ENCODE assay signal across 1 cellular context in genomic region chr19:1240925-1241324, GRCh38.
TF ChIP-seq lines count a peak whose summit lies in the region.

No MANE protein-coding gene starts in this region.

TF ChIP-seq in K562, 482 proteins besides CTCF, POLR2A, EP300 and RAD21:
- TF ChIP-seq, protein P1, sequence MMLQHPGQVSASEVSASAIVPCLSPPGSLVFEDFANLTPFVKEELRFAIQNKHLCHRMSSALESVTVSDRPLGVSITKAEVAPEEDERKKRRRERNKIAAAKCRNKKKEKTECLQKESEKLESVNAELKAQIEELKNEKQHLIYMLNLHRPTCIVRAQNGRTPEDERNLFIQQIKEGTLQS (IDR thresholded peaks at IDR 0.05), result no peak
- TF ChIP-seq, protein P1 (CRISPR knock-in tag; conservative IDR thresholded peaks at IDR 0.05), result 0 out of 2 replicates have a peak, but pooled peaks have one; percentile 45
- TF ChIP-seq THAP7 (CRISPR knock-in tag; IDR thresholded peaks at IDR 0.05) (no peak), CEBPB (tag; IDR thresholded peaks at IDR 0.05) (peak; percentile 23; the same call in 1 of the 2 replicates), HSF4 (CRISPR knock-in tag; IDR thresholded peaks at IDR 0.05; ENCODE audit: borderline replicate concordance) (no peak), MTA3 (IDR thresholded peaks at IDR 0.05; ENCODE audit: borderline replicate concordance) (no peak)
